ENCODE assay signal across 18 cellular contexts in genomic region chr9:32928912-32929311, GRCh38.
"Had no signal": no experiment of that assay in that cellular context is flagged by ENCODE, and none has a peak within 500 bp of the region (broad histone marks: within the 10 kb centered on the region; RNA-seq: fewer than 3 reads in every experiment).

No MANE protein-coding gene starts in this region.

- H3K9me3 Mint-ChIP-seq: activated CD8-positive, alpha-beta T cell treated with anti-CD3 and anti-CD28 coated beads for 36 hours; activated naive CD4-positive, alpha-beta T cell treated with anti-CD3 and anti-CD28 coated beads, Interleukin-2, amount 50 U/mL, for 24 hours; activated T-cell treated with anti-CD3 and anti-CD28 coated beads, Interleukin-2, amount 50 U/mL, for 4 hours; central memory CD8-positive, alpha-beta T cell; effector memory CD8-positive, alpha-beta T cell; natural killer cell treated with Interleukin-12 subunit alpha and Interleukin-12 subunit beta and Interleukin-15 and Interleukin-18, amount 100 ng/mL, for 72 hours; stimulated activated naive B cell treated with anti-CD40 and anti-IgM and Interleukin-4, amounts not matched to agents 10 μg/mL and 1 μg/mL and 100 μg/mL, for 72 hours; T-helper 1 cell treated with Interleukin-12 subunit alpha and Interleukin-12 subunit beta and Interleukin-4 antibody, amounts not matched to agents 30 μg/mL and 1 μg/mL, for 36 hours had no signal

- H3K27me3 ChIP-seq: adrenal gland, hepatocyte, thyroid gland had no signal

- H3K4me1 ChIP-seq: adrenal gland, thyroid gland had no signal

- H3K27ac ChIP-seq: adrenal gland, hepatocyte, thyroid gland had no signal

- H3K4me3 Mint-ChIP-seq: activated CD8-positive, alpha-beta T cell treated with anti-CD3 and anti-CD28 coated beads for 36 hours; activated naive CD4-positive, alpha-beta T cell treated with anti-CD3 and anti-CD28 coated beads, Interleukin-2, amount 50 U/mL, for 24 hours; activated T-cell treated with anti-CD3 and anti-CD28 coated beads, Interleukin-2, amount 50 U/mL, for 4 hours; central memory CD8-positive, alpha-beta T cell; effector memory CD8-positive, alpha-beta T cell; natural killer cell treated with Interleukin-12 subunit alpha and Interleukin-12 subunit beta and Interleukin-15 and Interleukin-18, amount 100 ng/mL, for 72 hours; stimulated activated naive B cell treated with anti-CD40 and anti-IgM and Interleukin-4, amounts not matched to agents 10 μg/mL and 1 μg/mL and 100 μg/mL, for 72 hours; T-helper 1 cell treated with Interleukin-12 subunit alpha and Interleukin-12 subunit beta and Interleukin-4 antibody, amounts not matched to agents 30 μg/mL and 1 μg/mL, for 36 hours had no signal

- H3K36me3 ChIP-seq: adrenal gland, left ventricle myocardium inferior, thyroid gland had no signal

- H3K4me3 ChIP-seq: adrenal gland, hepatocyte, left ventricle myocardium inferior, thyroid gland had no signal

- H3K27me3 Mint-ChIP-seq: activated naive CD4-positive, alpha-beta T cell treated with anti-CD3 and anti-CD28 coated beads, Interleukin-2, amount 50 U/mL, for 24 hours; central memory CD8-positive, alpha-beta T cell had no signal

- H3K36me3 Mint-ChIP-seq: activated naive CD4-positive, alpha-beta T cell treated with anti-CD3 and anti-CD28 coated beads, Interleukin-2, amount 50 U/mL, for 24 hours; natural killer cell treated with Interleukin-12 subunit alpha and Interleukin-12 subunit beta and Interleukin-15 and Interleukin-18, amount 100 ng/mL, for 72 hours had no signal

- H3K4me1 Mint-ChIP-seq: activated naive CD4-positive, alpha-beta T cell treated with anti-CD3 and anti-CD28 coated beads, Interleukin-2, amount 50 U/mL, for 24 hours; central memory CD8-positive, alpha-beta T cell; stimulated activated naive B cell treated with anti-CD40 and anti-IgM and Interleukin-4, amounts not matched to agents 10 μg/mL and 1 μg/mL and 100 μg/mL, for 72 hours had no signal

- H3K27ac Mint-ChIP-seq: activated CD8-positive, alpha-beta T cell treated with anti-CD3 and anti-CD28 coated beads for 36 hours; activated naive CD4-positive, alpha-beta T cell treated with anti-CD3 and anti-CD28 coated beads, Interleukin-2, amount 50 U/mL, for 24 hours; effector memory CD8-positive, alpha-beta T cell; natural killer cell treated with Interleukin-12 subunit alpha and Interleukin-12 subunit beta and Interleukin-15 and Interleukin-18, amount 100 ng/mL, for 72 hours; stimulated activated naive B cell treated with anti-CD40 and anti-IgM and Interleukin-4, amounts not matched to agents 10 μg/mL and 1 μg/mL and 100 μg/mL, for 72 hours; T-helper 1 cell treated with Interleukin-12 subunit alpha and Interleukin-12 subunit beta and Interleukin-4 antibody, amounts not matched to agents 30 μg/mL and 1 μg/mL, for 36 hours had no signal

- DNase-seq: activated CD4-positive, alpha-beta T cell treated with anti-CD3 and anti-CD28 coated beads for 48 hours; activated CD8-positive, alpha-beta T cell treated with anti-CD3 and anti-CD28 coated beads for 36 hours; activated effector memory CD4-positive, alpha-beta T cell treated with Interleukin-2 at 50 U/mL for 16 hours; activated T-cell treated with anti-CD3 and anti-CD28 coated beads, Interleukin-2, amount 50 U/mL, for 4 hours; effector memory CD8-positive, alpha-beta T cell; islet precursor cell; left ventricle myocardium inferior; mesenchymal stem cell; nucleus accumbens; stimulated activated CD4-positive, alpha-beta T cell treated with anti-CD3 and anti-CD28 coated beads, Interleukin-2, amount 100 ng/mL, for 48 hours; stimulated activated naive B cell treated with anti-CD40 and anti-IgM and Interleukin-4, amounts not matched to agents 10 μg/mL and 1 μg/mL and 100 μg/mL, for 72 hours; thyroid gland had no signal

- H3K9me3 ChIP-seq: adrenal gland, left ventricle myocardium inferior, thyroid gland had no signal
